15 cellular contexts compared by ENCODE assay signal in the genomic region with DNA sequence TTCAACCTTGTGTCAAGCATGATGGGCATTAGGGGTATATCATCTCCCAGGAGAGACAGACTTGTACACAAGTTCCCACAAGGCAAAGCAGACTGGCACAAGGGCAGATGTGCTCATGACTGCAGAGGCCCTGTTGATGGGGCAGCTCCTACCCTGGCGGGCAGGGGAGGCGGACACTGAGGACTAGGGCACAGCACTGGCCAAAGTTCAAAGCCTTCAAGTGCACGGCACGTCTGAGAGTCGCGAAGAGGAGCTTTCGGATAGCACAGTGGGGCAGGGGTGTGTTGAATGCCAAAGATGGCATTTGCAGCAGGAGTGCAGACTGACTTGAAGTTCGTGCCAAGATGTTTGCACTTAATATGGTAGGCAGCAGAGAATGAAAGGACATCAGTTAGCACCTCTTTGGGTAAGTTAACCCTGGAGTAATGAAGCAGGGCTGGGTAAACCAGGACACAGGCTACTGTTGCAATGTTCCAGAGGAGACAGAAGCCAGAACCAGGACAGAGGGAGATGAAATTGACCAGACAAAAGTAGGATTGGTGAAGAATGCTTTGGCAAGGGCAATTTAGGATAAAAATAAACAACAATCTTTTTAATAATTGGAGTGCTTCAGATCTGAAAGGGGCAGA. TPM values are rescaled to one million over a fixed set of nuclear protein-coding genes. Genes with fewer than 3 reads are reported as not detected.
"Had no signal": no experiment of that assay in that cellular context is flagged by ENCODE, and none has a peak within 500 bp of the region (broad histone marks: within the 10 kb centered on the region; RNA-seq: fewer than 3 reads in every experiment).

No MANE protein-coding gene starts in this region.

- H3K27ac ChIP-seq: ovary, SK-N-MC, testis, upper lobe of left lung had no signal

- H3K4me1 ChIP-seq: testis had no signal

- H3K36me3 ChIP-seq: ovary, upper lobe of left lung had no signal

- ATAC-seq: effector memory CD8-positive, alpha-beta T cell; left lobe of liver; natural killer cell; stimulated activated naive CD8-positive, alpha-beta T cell treated with anti-CD3 and anti-CD28 coated beads, Interleukin-15, amount 100 ng/mL, for 72 hours had no signal

- DNase-seq: activated CD4-positive, alpha-beta T cell treated with anti-CD3 and anti-CD28 coated beads, Interleukin-2, amount 50 U/mL, for 4 hours; activated naive CD8-positive, alpha-beta T cell treated with anti-CD3 and anti-CD28 coated beads, Interleukin-2, amount 10 ng/mL, durations not matched to agents 7 days and 5 days; activated T-cell treated with anti-CD3 and anti-CD28 coated beads for 4 hours; amygdala; caudate nucleus; effector memory CD8-positive, alpha-beta T cell; hippocampal formation; islet precursor cell; natural killer cell; ovary; stimulated activated naive CD8-positive, alpha-beta T cell treated with anti-CD3 and anti-CD28 coated beads, Interleukin-15, amount 100 ng/mL, for 72 hours; testis; upper lobe of left lung had no signal

- H3K9me3 ChIP-seq: ovary, testis, upper lobe of left lung had no signal

- H3K4me3 ChIP-seq: ovary, SK-N-MC, testis, upper lobe of left lung had no signal

- H3K27me3 ChIP-seq: ovary, testis, upper lobe of left lung had no signal

RNA-seq across cellular contexts. Expression of a gene that starts 6.7 kb away (rescaled TPM):
- total RNA-seq: natural killer cell had no signal
